16 cellular contexts compared by ENCODE assay signal in genomic region chr3:175383366-175383765, GRCh38.
A peak's percentile ranks its signal among the peaks of the same experiment; 100 is the strongest.
DNase-seq lines count a peak whose midpoint lies in the region; ATAC-seq and TF ChIP-seq lines count a peak whose summit lies in the region.
"Had no signal": no experiment of that assay in that cellular context is flagged by ENCODE, and none has a peak within 500 bp of the region (broad histone marks: within the 10 kb centered on the region; RNA-seq: fewer than 3 reads in every experiment).

No MANE protein-coding gene starts in this region.

- ATAC-seq in IMR-90 (ENCODE audit: low read depth) (peak; percentile 29), GM19463 (IDR thresholded peaks at IDR 0.05; ENCODE audit: unreplicated experiment) (no peak), HG02798 (IDR thresholded peaks at IDR 0.05; ENCODE audit: poor library complexity, unreplicated experiment) (no peak)
- ATAC-seq: GM12878 had no signal

- peak overlapping the region; percentile 86 for H2AFZ ChIP-seq in ACC112 (ENCODE audit: low read length, unreplicated experiment)
- no peak overlapping the region for H2AFZ ChIP-seq in IMR-90 (replicated peaks; ENCODE audit: low read length, poor library complexity)

- H2BK20ac ChIP-seq in IMR-90 (ENCODE audit: low read depth, low read length) = no peak overlapping the region

- no peak for TF ChIP-seq CTCF in IMR-90 (conservative IDR thresholded peaks at IDR 0.05; ENCODE audit: low read depth, low read length)

- no peaks in the 10 kb centered on the region for H3K9me1 ChIP-seq in IMR-90 (ENCODE audit: insufficient read depth, low read length)

- intact Hi-C loops in IMR-90 (cut with micrococcal nuclease) = no loop called here

- CTCF ChIA-PET in IMR-90 (lab: Yijun Ruan, JAX) = no interaction called here

- no peaks in the 10 kb centered on the region for H3K79me1 ChIP-seq in IMR-90 (ENCODE audit: low read depth in 1 of 2, low read length in 2 of 2)

- WGBS in IMR-90 (ENCODE audit: extremely low coverage in 2 of 2, insufficient read length in 1 of 2), 2 experiments = no CpG with 5 or more reads among the region's 1 CpG

- dilution Hi-C loops in IMR-90 (cut with HindIII; ENCODE audit: low sequenced_read_pairs, unreplicated experiment) = no loop called here

- no peak overlapping the region for H2AK5ac ChIP-seq in IMR-90 (ENCODE audit: low read depth, low read length)

- H3K14ac ChIP-seq in IMR-90 (replicated peaks; ENCODE audit: low read depth, low read length) = no peak overlapping the region

- no peaks in the 10 kb centered on the region for H3K9me3 ChIP-seq in IMR-90 (ENCODE audit: control insufficient read depth, insufficient read depth, low read length)
- H3K9me3 ChIP-seq: HAP-1 had no signal

- BruUV-seq in IMR-90 (replicated peaks; lab: Mats Ljungman, UMichigan) = no TSS peak

- H3K27ac ChIP-seq in ACC112 (ENCODE audit: low read depth, low read length) (peak overlapping the region; percentile 62), IMR-90 (ENCODE audit: insufficient read depth, low read length) (peak overlapping the region; percentile 52; the same call in 1 of the 2 replicates), caudate nucleus (ENCODE audit: low read depth, low read length) (no peak overlapping the region)
- H3K27ac ChIP-seq: 22Rv1, C4-2B had no signal

- H3K18ac ChIP-seq in IMR-90 (ENCODE audit: low read depth, low read length) = peak overlapping the region; percentile 75; the same call in 1 of the 2 replicates

- H2BK5ac ChIP-seq in IMR-90 (ENCODE audit: low read depth, low read length, poor library complexity, severe bottlenecking) = peak overlapping the region; percentile 80

- no peak for TF ChIP-seq RAD21 in IMR-90 (IDR thresholded peaks at IDR 0.05; ENCODE audit: low read length)

- H3K4me1 ChIP-seq in ACC112 (ENCODE audit: control insufficient read depth, insufficient read depth, low read length, unreplicated experiment) = peaks cover 18% of the 10 kb centered on the region
- no peaks in the 10 kb centered on the region for H3K4me1 ChIP-seq in IMR-90 (ENCODE audit: control insufficient read depth, insufficient read depth, low read length)
- H3K4me1 ChIP-seq: HAP-1 had no signal

- no peak overlapping the region for H3K4me3 ChIP-seq in ACC112 (ENCODE audit: low read depth, low read length)
- H3K4me3 ChIP-seq in IMR-90 (ENCODE audit: insufficient read depth, low read depth, low read length) = no peak overlapping the region
- H3K4me3 ChIP-seq: GM12878, HAP-1 had no signal

- H3K36me3 ChIP-seq in ACC112 (ENCODE audit: insufficient read depth, low read length) (no peaks in the 10 kb centered on the region), IMR-90 (ENCODE audit: control insufficient read depth, insufficient read depth, low read length) (no peaks in the 10 kb centered on the region)
- H3K36me3 ChIP-seq: HAP-1 had no signal

- POLR2A ChIA-PET in IMR-90 (lab: Charles Lee; ENCODE audit: unreplicated experiment) = no interaction called here

- H3K56ac ChIP-seq in IMR-90 (ENCODE audit: extremely low read depth, insufficient read depth, low read length) = no peak overlapping the region

- TF ChIP-seq POLR2A in IMR-90 (IDR thresholded peaks at IDR 0.05; ENCODE audit: low read depth, low read length) = no peak

- H2BK15ac ChIP-seq in IMR-90 (ENCODE audit: low read depth, low read length) = 0 out of 3 replicates have a peak overlapping the region, but pooled peaks have one; percentile 50

- H4K20me1 ChIP-seq in IMR-90 (ENCODE audit: insufficient read depth, low read length) = no peaks in the 10 kb centered on the region

- DNase-seq in IMR-90 (peak; percentile 7), fibroblast of gingiva (ENCODE audit: low read depth) (peak; percentile 84), myocyte (ENCODE audit: low read depth) (peak; percentile 37), caudate nucleus (lab: John Stamatoyannopoulos, UW) (no peak)
- DNase-seq in stimulated activated naive CD4-positive, alpha-beta T cell treated with Interleukin-2 at 50 U/mL for 16 hours (lab: John Stamatoyannopoulos, UW) = no peak
- DNase-seq: NCI-H1436 treated with DMSO at 0.1 percent for 48 hours, NCI-H2081 treated with DMSO at 0.1 percent for 48 hours, NCI-H226, NCI-H69 had no signal

- H3K9ac ChIP-seq in IMR-90 (ENCODE audit: low read depth, low read length) = no peak overlapping the region

- no peak overlapping the region; the same call in 1 of the 2 replicates for H4K5ac ChIP-seq in IMR-90 (ENCODE audit: low read depth, low read length)

- H3K4me2 ChIP-seq in IMR-90 (ENCODE audit: low read depth, low read length) = no peak overlapping the region

- H2AK9ac ChIP-seq in IMR-90 (replicated peaks; ENCODE audit: low read depth, low read length, poor library complexity) = no peak overlapping the region

- H2BK120ac ChIP-seq in IMR-90 (ENCODE audit: low read depth, low read length) = no peak overlapping the region

- peak overlapping the region in 1 of 2 experiments; percentile 14; a peak in 1 of 4 replicates for H4K8ac ChIP-seq in IMR-90 (ENCODE audit: low read depth in 2 of 2, low read length in 2 of 2)

- in situ Hi-C loops in IMR-90 (cut with MboI; ENCODE audit: low sequenced_read_pairs) = no loop called here

- H3K27me3 ChIP-seq in ACC112 (ENCODE audit: insufficient read depth, low read length) = no peaks in the 10 kb centered on the region
- no peaks in the 10 kb centered on the region for H3K27me3 ChIP-seq in IMR-90 (ENCODE audit: control insufficient read depth, insufficient read depth, low read length)

- H4K91ac ChIP-seq in IMR-90 (ENCODE audit: insufficient read depth, low read depth, low read length) = no peak overlapping the region

- H3K23ac ChIP-seq in IMR-90 (ENCODE audit: low read depth, low read length) = no peak overlapping the region

- no peaks in the 10 kb centered on the region for H3K79me2 ChIP-seq in ACC112 (ENCODE audit: control insufficient read depth, insufficient read depth, low read length, unreplicated experiment)

- H3K4ac ChIP-seq in IMR-90 (ENCODE audit: low read depth, low read length) = no peak overlapping the region

TF ChIP-seq in IMR-90, 13 proteins besides CTCF, POLR2A, EP300 and RAD21:
- TF ChIP-seq SMC3 (IDR thresholded peaks at IDR 0.05; ENCODE audit: low read depth, low read length) (no peak), CEBPB (IDR thresholded peaks at IDR 0.05; ENCODE audit: low read depth, low read length) (peak; percentile 66)

Comparison
In these comparisons a context has a peak if more than half of its experiments do, and no peak if none do; other contexts are left out.
1. DNase-seq: peak in IMR-90 (single experiment), fibroblast of gingiva (single experiment) and myocyte (single experiment); none in caudate nucleus (0 of 61) and stimulated activated naive CD4-positive, alpha-beta T cell treated with Interleukin-2 at 50 U/mL for 16 hours (single experiment).